Comparison of ENCODE assay signal across 15 cellular contexts in genomic region chr9:93463638-93464248, GRCh38. TPM values are rescaled to one million over a fixed set of nuclear protein-coding genes. Genes with fewer than 3 reads are reported as not detected.
DNase-seq lines count a peak whose midpoint lies in the region; ATAC-seq, FAIRE-seq and TF ChIP-seq lines count a peak whose summit lies in the region.
"Had no signal": no experiment of that assay in that cellular context is flagged by ENCODE, and none has a peak within 500 bp of the region (broad histone marks: within the 10 kb centered on the region; RNA-seq: fewer than 3 reads in every experiment).

No MANE protein-coding gene starts in this region.

- CTCF ChIA-PET in Calu3 (lab: Charles Lee) = no interaction called here

- H3K4me2 ChIP-seq in Karpas-422 (ENCODE audit: low read depth, low read length, poor library complexity, severe bottlenecking) = peak overlapping the region; percentile 49

- BruUV-seq in Calu3 (replicated peaks; lab: Mats Ljungman, UMichigan) = no TSS peak

- H3K9me2 ChIP-seq in Karpas-422 (replicated peaks; ENCODE audit: insufficient read depth, low read length) = no peaks in the 10 kb centered on the region

- no peaks in the 10 kb centered on the region for H3K27me3 Mint-ChIP-seq in Calu3 (ENCODE audit: unreplicated experiment)
- H3K27me3 Mint-ChIP-seq in activated T-helper 1 cell treated with anti-CD3 and anti-CD28 coated beads, Interleukin-12 subunit alpha, Interleukin-12 subunit beta, Interleukin-2, Interleukin-4 antibody, amounts not matched to agents 30 ng/mL and 10 ng/mL and 1 ng/mL, durations not matched to agents 14 hours and 24 hours and 36 hours (ENCODE audit: insufficient read depth) = no peaks in the 10 kb centered on the region
- no peaks in the 10 kb centered on the region for H3K27me3 Mint-ChIP-seq in naive thymus-derived CD8-positive, alpha-beta T cell

- POLR2A ChIA-PET in naive thymus-derived CD8-positive, alpha-beta T cell (lab: Charles Lee) = interaction anchor here (0.6 kb wide), 1 partner anchor 24 kb away, joined by 3 read pairs; no protein-coding TSS in a partner anchor

- peaks cover 45% of the 10 kb centered on the region for H3K4me1 Mint-ChIP-seq in Calu3 (ENCODE audit: low read depth, unreplicated experiment)
- H3K4me1 Mint-ChIP-seq in activated T-helper 1 cell treated with anti-CD3 and anti-CD28 coated beads, Interleukin-12 subunit alpha, Interleukin-12 subunit beta, Interleukin-2, Interleukin-4 antibody, amounts not matched to agents 30 ng/mL and 10 ng/mL and 1 ng/mL, durations not matched to agents 14 hours and 24 hours and 36 hours (ENCODE audit: low read depth) = peaks cover 88% of the 10 kb centered on the region
- peaks cover 56 to 95% (median 87%) of the 10 kb centered on the region in 4 donors for H3K4me1 Mint-ChIP-seq in naive thymus-derived CD8-positive, alpha-beta T cell

- no peak for TF ChIP-seq EP300 in tibial nerve (IDR thresholded peaks at IDR 0.05)

- H3K4me1 ChIP-seq in Karpas-422 (ENCODE audit: low read length) = peaks cover 83% of the 10 kb centered on the region
- H3K4me1 ChIP-seq in tibial nerve = peaks cover 0 to 95% (median 48%) of the 10 kb centered on the region in 4 donors

- TF ChIP-seq CTCF in Calu3 (IDR thresholded peaks at IDR 0.05; ENCODE audit: unreplicated experiment) (no peak), tibial nerve (IDR thresholded peaks at IDR 0.05) (no peak)

- no peaks in the 10 kb centered on the region for H3K9me3 Mint-ChIP-seq in Calu3 (ENCODE audit: low read depth, unreplicated experiment)
- no peaks in the 10 kb centered on the region for H3K9me3 Mint-ChIP-seq in activated T-helper 1 cell treated with anti-CD3 and anti-CD28 coated beads, Interleukin-12 subunit alpha, Interleukin-12 subunit beta, Interleukin-2, Interleukin-4 antibody, amounts not matched to agents 30 ng/mL and 10 ng/mL and 1 ng/mL, durations not matched to agents 14 hours and 24 hours and 36 hours
- no peaks in the 10 kb centered on the region for H3K9me3 Mint-ChIP-seq in naive thymus-derived CD8-positive, alpha-beta T cell

- WGBS in tibial nerve, 2 donors = 88 to 90% methylated on average over 4 of the region's 4 CpGs

- DNase-seq in Calu3 = no peak
- DNase-seq in Karpas-422 = no peak
- DNase-seq in activated T-helper 1 cell treated with anti-CD3 and anti-CD28 coated beads, Interleukin-12 subunit alpha, Interleukin-12 subunit beta, Interleukin-2, Interleukin-4 antibody, amounts not matched to agents 30 ng/mL and 10 ng/mL and 1 ng/mL, durations not matched to agents 14 hours and 24 hours and 36 hours (ENCODE audit: low spot score) = no peak
- no peak for DNase-seq in naive thymus-derived CD8-positive, alpha-beta T cell
- no peak for DNase-seq in tibial nerve (ENCODE audit: low spot score in 2 of 2)
- DNase-seq in iPS-NIHi7 (ENCODE audit: extremely low spot score) = no peak
- DNase-seq in urothelium cell line (ENCODE audit: low spot score) = no peak
- no peak for DNase-seq in NCI-H1436 (lab: John Stamatoyannopoulos, UW)
- DNase-seq: anterior cingulate cortex, GM23248, NCI-H187, NCI-H82, trophoblast cell had no signal

- H3K4me3 Mint-ChIP-seq in Calu3 (ENCODE audit: low read depth, unreplicated experiment) = no peak overlapping the region
- peak overlapping the region; percentile 77 for H3K4me3 Mint-ChIP-seq in activated T-helper 1 cell treated with anti-CD3 and anti-CD28 coated beads, Interleukin-12 subunit alpha, Interleukin-12 subunit beta, Interleukin-2, Interleukin-4 antibody, amounts not matched to agents 30 ng/mL and 10 ng/mL and 1 ng/mL, durations not matched to agents 14 hours and 24 hours and 36 hours
- H3K4me3 Mint-ChIP-seq in naive thymus-derived CD8-positive, alpha-beta T cell = peak overlapping the region in 8 of 10 donors; percentile 3 to 49 (median 26)

- H3K9ac ChIP-seq in Karpas-422 (ENCODE audit: low read length) = no peak overlapping the region
- H3K9ac ChIP-seq: GM23248 had no signal

- 0 out of 2 replicates have a peak, but pooled peaks cover 6% of the 10 kb centered on the region for H3K36me3 ChIP-seq in Karpas-422 (ENCODE audit: insufficient read depth, low read length)
- H3K36me3 ChIP-seq in tibial nerve = no peaks in the 10 kb centered on the region
- H3K36me3 ChIP-seq: gastroesophageal sphincter had no signal

- no peaks in the 10 kb centered on the region for H3K27me3 ChIP-seq in Karpas-422 (ENCODE audit: low read length)
- H3K27me3 ChIP-seq in tibial nerve = no peaks in the 10 kb centered on the region
- H3K27me3 ChIP-seq: gastroesophageal sphincter had no signal

- peaks cover 12% of the 10 kb centered on the region for H3K36me3 Mint-ChIP-seq in Calu3 (ENCODE audit: insufficient read depth, unreplicated experiment)
- peaks cover 27% of the 10 kb centered on the region for H3K36me3 Mint-ChIP-seq in activated T-helper 1 cell treated with anti-CD3 and anti-CD28 coated beads, Interleukin-12 subunit alpha, Interleukin-12 subunit beta, Interleukin-2, Interleukin-4 antibody, amounts not matched to agents 30 ng/mL and 10 ng/mL and 1 ng/mL, durations not matched to agents 14 hours and 24 hours and 36 hours (ENCODE audit: low read depth)
- H3K36me3 Mint-ChIP-seq in naive thymus-derived CD8-positive, alpha-beta T cell = peaks cover 0 to 6% (median 0%) of the 10 kb centered on the region in 3 donors

- ATAC-seq in naive thymus-derived CD8-positive, alpha-beta T cell = no peak
- ATAC-seq: gastroesophageal sphincter had no signal

- H3K9me3 ChIP-seq in Karpas-422 (ENCODE audit: low read length) = no peaks in the 10 kb centered on the region
- H3K9me3 ChIP-seq in tibial nerve = no peaks in the 10 kb centered on the region
- H3K9me3 ChIP-seq: gastroesophageal sphincter had no signal

- H3K4me3 ChIP-seq in Karpas-422 (ENCODE audit: low read length) (no peak overlapping the region), tibial nerve (no peak overlapping the region)
- H3K4me3 ChIP-seq: gastroesophageal sphincter, GM23248, SK-N-MC had no signal

- H4K20me1 ChIP-seq in Karpas-422 (ENCODE audit: insufficient read depth, low read depth, low read length) = peaks cover 4% of the 10 kb centered on the region; the same call in 1 of the 2 replicates

- intact Hi-C loops in Calu3 (cut with micrococcal nuclease; ENCODE audit: unreplicated experiment) = no loop called here
- intact Hi-C loops in activated T-helper 1 cell treated with anti-CD3 and anti-CD28 coated beads, Interleukin-12 subunit alpha, Interleukin-12 subunit beta, Interleukin-2, Interleukin-4 antibody, amounts not matched to agents 30 ng/mL and 10 ng/mL and 1 ng/mL, durations not matched to agents 14 hours and 24 hours and 36 hours (cut with micrococcal nuclease) = loop anchor here (1.0 to 2.0 kb wide), 2 partner anchors 10 to 37 kb away; partner anchors contain the start of gene FAM120AOS

- no peak overlapping the region for H2AFZ ChIP-seq in Karpas-422 (ENCODE audit: low read length)
- H2AFZ ChIP-seq: GM23248 had no signal

- no peak for TF ChIP-seq POLR2A in tibial nerve (IDR thresholded peaks at IDR 0.05)

- H3K27ac Mint-ChIP-seq in Calu3 (ENCODE audit: unreplicated experiment) = peak overlapping the region; percentile 50
- peak overlapping the region; percentile 93 for H3K27ac Mint-ChIP-seq in activated T-helper 1 cell treated with anti-CD3 and anti-CD28 coated beads, Interleukin-12 subunit alpha, Interleukin-12 subunit beta, Interleukin-2, Interleukin-4 antibody, amounts not matched to agents 30 ng/mL and 10 ng/mL and 1 ng/mL, durations not matched to agents 14 hours and 24 hours and 36 hours
- H3K27ac Mint-ChIP-seq in naive thymus-derived CD8-positive, alpha-beta T cell = peak overlapping the region in 8 of 10 donors; percentile 39 to 84 (median 64)

- peaks cover 100% of the 10 kb centered on the region for H3K79me2 ChIP-seq in Karpas-422 (ENCODE audit: low read length)

- no peak for FAIRE-seq in urothelium cell line (lab: Jason Lieb, UNC)

- H3K27ac ChIP-seq in Karpas-422 (ENCODE audit: low read length) (peak overlapping the region; percentile 47), tibial nerve (no peak overlapping the region)
- H3K27ac ChIP-seq: gastroesophageal sphincter, GM23248, SK-N-MC had no signal

RNA-seq across cellular contexts. Expression of gene FAM120AOS, which starts 10.4 kb away (rescaled TPM):
- total RNA-seq in Calu3 (2022) (50.5 and 53.4 TPM in 2 replicates), tibial nerve (10 to 100 TPM; 49.4 to 60.8 (median 54.1) TPM)
- total RNA-seq in Karpas-422 (2014; rRNA removed; shearing (Covaris generic); ENCODE audit: low replicate concordance) = 47.1 and 48.1 TPM in 2 replicates
- total RNA-seq in activated T-helper 1 cell treated with anti-CD3 and anti-CD28 coated beads, Interleukin-12 subunit alpha, Interleukin-12 subunit beta, Interleukin-2, Interleukin-4 antibody, amounts not matched to agents 30 ng/mL and 10 ng/mL and 1 ng/mL, durations not matched to agents 14 hours and 24 hours and 36 hours = 31.2 and 38.8 TPM in 2 replicates
- total RNA-seq in naive thymus-derived CD8-positive, alpha-beta T cell = 10 to 100 TPM; 49.7 to 54.6 TPM
- 10 to 100 TPM; 49.3 to 59.7 (median 55.7) TPM for polyA plus RNA-seq in naive thymus-derived CD8-positive, alpha-beta T cell

RNA-seq across cellular contexts. Expression of gene FAM120A, which starts 12.3 kb away (rescaled TPM):
- total RNA-seq in Calu3 (2022) = 98.2 and 101 TPM in 2 replicates
- 79.3 and 83.1 TPM in 2 replicates for total RNA-seq in Karpas-422 (2014; rRNA removed; shearing (Covaris generic); ENCODE audit: low replicate concordance)
- total RNA-seq in activated T-helper 1 cell treated with anti-CD3 and anti-CD28 coated beads, Interleukin-12 subunit alpha, Interleukin-12 subunit beta, Interleukin-2, Interleukin-4 antibody, amounts not matched to agents 30 ng/mL and 10 ng/mL and 1 ng/mL, durations not matched to agents 14 hours and 24 hours and 36 hours = 145 and 147 TPM in 2 replicates
- total RNA-seq in naive thymus-derived CD8-positive, alpha-beta T cell = 10 to 100 TPM; 82.2 to 85.4 TPM
- polyA plus RNA-seq in naive thymus-derived CD8-positive, alpha-beta T cell = 10 to 100 TPM in 1 of 3 donors, 1 to 10 TPM in 2; 7.8 to 10.7 (median 10.0) TPM
- 100 to 1,000 TPM in 1 of 4 donors, 10 to 100 TPM in 3; 72.3 to 106 (median 76.1) TPM for total RNA-seq in tibial nerve
